Comparison of ENCODE assay signal across 8 cellular contexts in the genomic region with DNA sequence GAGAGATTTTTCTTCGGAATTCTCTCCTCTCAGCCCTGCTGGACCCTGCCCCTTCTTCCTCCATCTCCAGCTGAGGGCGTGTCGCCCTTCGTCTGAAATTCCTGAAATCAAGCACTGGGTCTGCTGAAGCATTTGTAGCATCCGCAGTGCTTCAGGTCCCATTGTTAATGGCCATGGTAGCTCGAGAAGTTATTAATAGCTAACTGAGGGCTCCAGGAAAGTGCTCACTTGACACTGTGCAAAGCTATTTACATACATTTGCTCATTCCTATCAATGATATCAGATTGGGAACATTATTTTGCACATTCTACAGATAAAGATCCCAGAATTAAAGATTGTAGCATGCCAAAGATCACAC. TPM values are rescaled to one million over a fixed set of nuclear protein-coding genes. Genes with fewer than 3 reads are reported as not detected.
DNase-seq lines count a peak whose midpoint lies in the region; ATAC-seq, FAIRE-seq and TF ChIP-seq lines count a peak whose summit lies in the region.

No MANE protein-coding gene starts in this region.

- ATAC-seq in HG03196 (IDR thresholded peaks at IDR 0.05; ENCODE audit: unreplicated experiment) = peak; percentile 20

- H3K4me2 ChIP-seq in keratinocyte (ENCODE audit: control insufficient read depth, extremely low read depth, insufficient read depth, low read depth, low read length) = peak overlapping the region; percentile 84

- no peaks in the 10 kb centered on the region for H3K9me1 ChIP-seq in keratinocyte (ENCODE audit: control insufficient read depth, extremely low read depth, insufficient read depth, low read length)

- no peaks in the 10 kb centered on the region for H4K20me1 ChIP-seq in keratinocyte (ENCODE audit: control insufficient read depth, extremely low read depth, insufficient read depth, low read length)

- H3K27ac ChIP-seq in keratinocyte (ENCODE audit: control insufficient read depth, insufficient read depth, low read length) (peak overlapping the region; percentile 94), suprapubic skin (peak overlapping the region; percentile 98)

- WGBS in suprapubic skin = 1% methylated on average over 6 of the region's 6 CpGs

- peaks cover 25% of the 10 kb centered on the region for H3K4me1 ChIP-seq in adipocyte (ENCODE audit: control insufficient read depth, insufficient read depth, low read length)
- no peaks in the 10 kb centered on the region for H3K4me1 ChIP-seq in keratinocyte (ENCODE audit: control insufficient read depth, extremely low read depth, insufficient read depth, low read length)
- peaks cover 42% of the 10 kb centered on the region for H3K4me1 ChIP-seq in suprapubic skin

- dilution Hi-C loops in keratinocyte (cut with MboI; ENCODE audit: extremely low pct_ligation_motif_present, low sequenced_read_pairs) = no loop called here

- peak overlapping the region; percentile 94 for H2AFZ ChIP-seq in keratinocyte (ENCODE audit: control insufficient read depth, low read length)

- FAIRE-seq in keratinocyte (lab: Jason Lieb, UNC) = no peak

- DNase-seq in NCI-H82 (lab: John Stamatoyannopoulos, UW) (peak; percentile 60), NCI-H82 treated with DMSO at 0.1 percent for 48 hours (lab: John Stamatoyannopoulos, UW; ENCODE audit: unreplicated experiment) (no peak), adipocyte (ENCODE audit: low read depth) (no peak), keratinocyte (ENCODE audit: low read depth, low spot score) (no peak), suprapubic skin (ENCODE audit: low spot score in 2 of 2) (no peak), NCI-H1436 (lab: John Stamatoyannopoulos, UW) (no peak), amniotic stem cell (lab: John Stamatoyannopoulos, UW) (no peak)

- H3K9ac ChIP-seq in adipocyte (ENCODE audit: low read length) = peak overlapping the region; percentile 99
- H3K9ac ChIP-seq in keratinocyte (ENCODE audit: control insufficient read depth, extremely low read depth, insufficient read depth, low read length) = peak overlapping the region; percentile 97

- no peaks in the 10 kb centered on the region for H3K9me3 ChIP-seq in adipocyte (ENCODE audit: control insufficient read depth, low read length)
- H3K9me3 ChIP-seq in keratinocyte (ENCODE audit: control insufficient read depth, low read depth, low read length) = no peaks in the 10 kb centered on the region
- H3K9me3 ChIP-seq in suprapubic skin = no peaks in the 10 kb centered on the region

- TF ChIP-seq POLR2A in suprapubic skin (IDR thresholded peaks at IDR 0.05) = no peak

- H3K27me3 ChIP-seq in adipocyte (replicated peaks; ENCODE audit: control insufficient read depth, insufficient read depth, low read length) (no peaks in the 10 kb centered on the region), keratinocyte (ENCODE audit: control insufficient read depth, extremely low read depth, insufficient read depth, low read length) (no peaks in the 10 kb centered on the region), suprapubic skin (no peaks in the 10 kb centered on the region)

- no peak for TF ChIP-seq EP300 in suprapubic skin (IDR thresholded peaks at IDR 0.05)

- peak overlapping the region; percentile 99 for H3K4me3 ChIP-seq in adipocyte (ENCODE audit: low read length)
- peak overlapping the region; percentile 89 to 98 (median 89) for H3K4me3 ChIP-seq in keratinocyte (ENCODE audit: control insufficient read depth in 2 of 3, extremely low read depth in 1 of 3, insufficient read depth in 2 of 3, low read depth in 1 of 3, low read length in 3 of 3)
- peak overlapping the region; percentile 97 for H3K4me3 ChIP-seq in suprapubic skin

- H3K79me2 ChIP-seq in keratinocyte (ENCODE audit: control insufficient read depth, insufficient read depth, low read length) = peaks cover 40% of the 10 kb centered on the region

- no peak for TF ChIP-seq CTCF in keratinocyte (optimal IDR thresholded peaks at IDR 0.05 in 1 of 3, IDR thresholded peaks at IDR 0.05 in 1 of 3, conservative IDR thresholded peaks at IDR 0.05 in 1 of 3; ENCODE audit: extremely low read depth in 1 of 3, insufficient read depth in 2 of 3, low read length in 3 of 3)
- TF ChIP-seq CTCF in suprapubic skin (IDR thresholded peaks at IDR 0.05) = no peak

- H3K36me3 ChIP-seq in adipocyte (ENCODE audit: control insufficient read depth, insufficient read depth, low read length, severe bottlenecking) (peaks cover 3% of the 10 kb centered on the region), keratinocyte (ENCODE audit: control insufficient read depth in 2 of 2, extremely low read depth in 1 of 2, insufficient read depth in 2 of 2, low read length in 2 of 2) (no peaks in the 10 kb centered on the region), suprapubic skin (peaks cover 5% of the 10 kb centered on the region)

RNA-seq across cellular contexts. Expression of a gene that starts 0.5 kb away (rescaled TPM):
- 14.8 to 24.9 TPM (median 22.2 TPM) in 3 replicates for polyA plus RNA-seq in keratinocyte
- polyA plus RNA-seq in keratinocyte (2011; ENCODE audit: low read depth) = 15.0 TPM
- polyA plus RNA-seq in keratinocyte (2011; cell fraction: cytosol; rRNA removed) = 18.6 and 25.2 TPM in 2 replicates
- 21.2 and 21.9 TPM in 2 replicates for polyA plus RNA-seq in keratinocyte (2011; cell fraction: nucleus; rRNA removed)
- 10.7 and 11.1 TPM in 2 replicates for polyA plus RNA-seq in keratinocyte (2012; ENCODE audit: low replicate concordance)
- polyA minus RNA-seq in keratinocyte = 11.3 to 22.0 TPM (median 20.9 TPM) in 3 replicates
- 10.7 TPM for polyA minus RNA-seq in keratinocyte (2011; cell fraction: cytosol; rRNA and poly(A)+ RNA removed)
- 8.1 and 16.7 TPM in 2 replicates for polyA minus RNA-seq in keratinocyte (2011; cell fraction: nucleus; rRNA and poly(A)+ RNA removed)
- 10 to 100 TPM; 11.0 to 18.9 (median 15.8) TPM for total RNA-seq in suprapubic skin

RNA-seq across cellular contexts. Expression of a gene that starts 0.7 kb away (rescaled TPM):
- 27.6 to 35.8 TPM (median 27.6 TPM) in 3 replicates for polyA plus RNA-seq in keratinocyte
- polyA plus RNA-seq in keratinocyte (2011; ENCODE audit: low read depth) = 12.8 TPM
- polyA plus RNA-seq in keratinocyte (2011; cell fraction: cytosol; rRNA removed) = 14.6 and 27.6 TPM in 2 replicates
- 33.0 and 39.6 TPM in 2 replicates for polyA plus RNA-seq in keratinocyte (2011; cell fraction: nucleus; rRNA removed)
- 11.8 and 20.9 TPM in 2 replicates for polyA plus RNA-seq in keratinocyte (2012; ENCODE audit: low replicate concordance)
- 19.1 to 32.2 TPM (median 19.4 TPM) in 3 replicates for polyA minus RNA-seq in keratinocyte
- polyA minus RNA-seq in keratinocyte (2011; cell fraction: cytosol; rRNA and poly(A)+ RNA removed) = 14.4 TPM
- 22.5 and 32.0 TPM in 2 replicates for polyA minus RNA-seq in keratinocyte (2011; cell fraction: nucleus; rRNA and poly(A)+ RNA removed)
- total RNA-seq in suprapubic skin = 10 to 100 TPM; 32.5 to 43.9 (median 35.1) TPM

RNA-seq across cellular contexts. Expression of a gene that starts 58.2 kb away (rescaled TPM):
- polyA plus RNA-seq in keratinocyte = 1.3 to 2.4 TPM (median 1.6 TPM) in 3 replicates
- 0.89 TPM for polyA plus RNA-seq in keratinocyte (2011; ENCODE audit: low read depth)
- 1.2 and 2.2 TPM in 2 replicates for polyA plus RNA-seq in keratinocyte (2011; cell fraction: cytosol; rRNA removed)
- 2.5 and 2.8 TPM in 2 replicates for polyA plus RNA-seq in keratinocyte (2011; cell fraction: nucleus; rRNA removed)
- 1.0 and 1.4 TPM in 2 replicates for polyA plus RNA-seq in keratinocyte (2012; ENCODE audit: low replicate concordance)
- polyA minus RNA-seq in keratinocyte = 0.52 to 1.4 TPM (median 0.53 TPM) in 3 replicates
- polyA minus RNA-seq in keratinocyte (2011; cell fraction: cytosol; rRNA and poly(A)+ RNA removed) = not detected
- polyA minus RNA-seq in keratinocyte (2011; cell fraction: nucleus; rRNA and poly(A)+ RNA removed) = not detected in 2 replicates
- total RNA-seq in suprapubic skin = 1 to 10 TPM in 3 of 4 donors, under 1 TPM in 1; 0.86 to 4.2 (median 1.5) TPM
